ENCODE assay signal across 25 cellular contexts in genomic region chr1:160680399-160680798, GRCh38. TPM values are rescaled to one million over a fixed set of nuclear protein-coding genes. Genes with fewer than 3 reads are reported as not detected.
DNase-seq lines count a peak whose midpoint lies in the region; ATAC-seq lines count a peak whose summit lies in the region.
"Had no signal": no experiment of that assay in that cellular context is flagged by ENCODE, and none has a peak within 500 bp of the region (broad histone marks: within the 10 kb centered on the region; RNA-seq: fewer than 3 reads in every experiment).

No MANE protein-coding gene starts in this region.

- H3K9ac ChIP-seq in trophoblast cell (ENCODE audit: low read length): no peak overlapping the region

- H3K4ac ChIP-seq in trophoblast cell (ENCODE audit: low read depth, low read length): no peak overlapping the region

- H3K4me3 ChIP-seq in trophoblast cell (ENCODE audit: low read depth, low read length): no peak overlapping the region
- H3K4me3 ChIP-seq: adrenal gland, lower lobe of right lung, mucosa of descending colon, SK-N-MC, tibial artery had no signal

- no peak overlapping the region for H4K12ac ChIP-seq in trophoblast cell (ENCODE audit: low read depth, low read length)

- no peak for DNase-seq in activated CD8-positive, alpha-beta memory T cell treated with anti-CD3 and anti-CD28 coated beads, Interleukin-2, amount 10 ng/mL, durations not matched to agents 7 days and 5 days
- DNase-seq in activated CD8-positive, alpha-beta memory T cell treated with anti-CD3 and anti-CD28 coated beads for 24 hours: no peak
- DNase-seq in activated naive CD8-positive, alpha-beta T cell treated with anti-CD3 and anti-CD28 coated beads, Interleukin-2, amount 50 U/mL, for 24 hours: no peak
- DNase-seq in trophoblast cell (no peak), posterior vena cava (ENCODE audit: low spot score) (no peak), medulla oblongata (ENCODE audit: extremely low spot score) (no peak), cerebellar cortex (ENCODE audit: low spot score) (no peak)
- DNase-seq: adrenal gland; erythroblast; Karpas-422; lower lobe of right lung; mucosa of descending colon; MV-4-11; NCI-H1436 treated with DMSO at 0.1 percent for 48 hours; NCI-H446; NCI-H82; stimulated activated CD4-positive, alpha-beta T cell treated with anti-CD3 and anti-CD28 coated beads, Interleukin-4, amount 100 ng/mL, for 4 hours; stimulated activated naive CD8-positive, alpha-beta T cell treated with anti-CD3 and anti-CD28 coated beads, Interleukin-15, amount 100 ng/mL, for 72 hours; tibial artery had no signal

- no peak overlapping the region for H2BK5ac ChIP-seq in trophoblast cell (ENCODE audit: low read depth, low read length, poor library complexity)

- H3K27ac ChIP-seq in KOPT-K1 (ENCODE audit: low read depth, low read length, poor library complexity, severe bottlenecking) (peak overlapping the region; percentile 18), trophoblast cell (ENCODE audit: low read depth, low read length) (no peak overlapping the region)
- H3K27ac ChIP-seq: adrenal gland, HL-60, lower lobe of right lung, SK-N-MC, tibial artery had no signal

- H2BK120ac ChIP-seq in trophoblast cell (ENCODE audit: insufficient read depth, low read length, poor library complexity): no peak overlapping the region

- no peak overlapping the region for H2AK5ac ChIP-seq in trophoblast cell (ENCODE audit: low read length)

- H3K36me3 Mint-ChIP-seq in activated CD8-positive, alpha-beta memory T cell treated with anti-CD3 and anti-CD28 coated beads, Interleukin-2, amount 10 ng/mL, durations not matched to agents 7 days and 5 days: peaks cover 82% of the 10 kb centered on the region
- peaks cover 83% of the 10 kb centered on the region for H3K36me3 Mint-ChIP-seq in activated naive CD8-positive, alpha-beta T cell treated with anti-CD3 and anti-CD28 coated beads, Interleukin-2, amount 50 U/mL, for 24 hours (ENCODE audit: low read depth)
- H3K36me3 Mint-ChIP-seq: brain had no signal

- CTCF ChIA-PET in activated CD8-positive, alpha-beta memory T cell treated with anti-CD3 and anti-CD28 coated beads, Interleukin-2, amount 10 ng/mL, durations not matched to agents 7 days and 5 days (lab: Charles Lee): interaction anchor here (0.8 to 9.8 kb wide), 19 partner anchors 8 to 304 kb away, joined by 3 to 139 read pairs (median 8); partner anchors contain the start of genes ITLN2, SLAMF1 and SLAMF7

- no peak overlapping the region for H4K91ac ChIP-seq in trophoblast cell (ENCODE audit: low read depth, low read length)

- H2BK12ac ChIP-seq in trophoblast cell (ENCODE audit: low read length): peak overlapping the region; percentile 7

- H3K79me1 ChIP-seq in trophoblast cell (ENCODE audit: low read length): no peaks in the 10 kb centered on the region

- H3K9me3 Mint-ChIP-seq in activated CD8-positive, alpha-beta memory T cell treated with anti-CD3 and anti-CD28 coated beads, Interleukin-2, amount 10 ng/mL, durations not matched to agents 7 days and 5 days (ENCODE audit: low read depth): no peaks in the 10 kb centered on the region
- no peaks in the 10 kb centered on the region for H3K9me3 Mint-ChIP-seq in activated naive CD8-positive, alpha-beta T cell treated with anti-CD3 and anti-CD28 coated beads, Interleukin-2, amount 50 U/mL, for 24 hours
- H3K9me3 Mint-ChIP-seq: brain; stimulated activated naive CD8-positive, alpha-beta T cell treated with anti-CD3 and anti-CD28 coated beads, Interleukin-15, amount 100 ng/mL, for 72 hours had no signal

- no peak overlapping the region for H3K4me2 ChIP-seq in trophoblast cell (ENCODE audit: low read length)

- H3K4me3 Mint-ChIP-seq in activated CD8-positive, alpha-beta memory T cell treated with anti-CD3 and anti-CD28 coated beads, Interleukin-2, amount 10 ng/mL, durations not matched to agents 7 days and 5 days: no peak overlapping the region
- no peak overlapping the region for H3K4me3 Mint-ChIP-seq in activated naive CD8-positive, alpha-beta T cell treated with anti-CD3 and anti-CD28 coated beads, Interleukin-2, amount 50 U/mL, for 24 hours
- H3K4me3 Mint-ChIP-seq: brain; stimulated activated naive CD8-positive, alpha-beta T cell treated with anti-CD3 and anti-CD28 coated beads, Interleukin-15, amount 100 ng/mL, for 72 hours had no signal

- H3K4me1 ChIP-seq in trophoblast cell (ENCODE audit: control insufficient read depth in 1 of 2, insufficient read depth in 2 of 2, low read length in 2 of 2): no peaks in the 10 kb centered on the region
- H3K4me1 ChIP-seq: adrenal gland, tibial artery had no signal

- H3K23ac ChIP-seq in trophoblast cell (ENCODE audit: low read length): no peak overlapping the region

- H2AFZ ChIP-seq in trophoblast cell (ENCODE audit: insufficient read depth, low read length, poor library complexity): no peak overlapping the region

- H3K18ac ChIP-seq in trophoblast cell (ENCODE audit: low read length): no peak overlapping the region

- intact Hi-C loops in posterior vena cava (cut with DNase I): no loop called here

- no peak overlapping the region for H3K14ac ChIP-seq in trophoblast cell (ENCODE audit: low read length)

- H4K8ac ChIP-seq in trophoblast cell (ENCODE audit: low read depth, low read length): no peak overlapping the region

- no peaks in the 10 kb centered on the region for H3K27me3 ChIP-seq in trophoblast cell (ENCODE audit: insufficient read depth, low read length)
- H3K27me3 ChIP-seq: adrenal gland had no signal

- no peak for ATAC-seq in activated CD8-positive, alpha-beta memory T cell treated with anti-CD3 and anti-CD28 coated beads, Interleukin-2, amount 10 ng/mL, durations not matched to agents 7 days and 5 days
- ATAC-seq in activated naive CD8-positive, alpha-beta T cell treated with anti-CD3 and anti-CD28 coated beads, Interleukin-2, amount 50 U/mL, for 24 hours: no peak
- ATAC-seq: mucosa of descending colon; stimulated activated naive CD8-positive, alpha-beta T cell treated with anti-CD3 and anti-CD28 coated beads, Interleukin-15, amount 100 ng/mL, for 72 hours had no signal

- peaks cover 77% of the 10 kb centered on the region for H3K36me3 ChIP-seq in KOPT-K1 (ENCODE audit: insufficient read depth, low read length)
- H3K36me3 ChIP-seq in trophoblast cell (ENCODE audit: control insufficient read depth in 1 of 2, insufficient read depth in 2 of 2, low read length in 2 of 2): no peaks in the 10 kb centered on the region
- H3K36me3 ChIP-seq: adrenal gland, tibial artery had no signal

- WGBS in trophoblast cell (ENCODE audit: extremely low coverage, insufficient coverage, insufficient read length): no CpG with 5 or more reads among the region's 8 CpGs

- no peaks in the 10 kb centered on the region for H3K27me3 Mint-ChIP-seq in activated CD8-positive, alpha-beta memory T cell treated with anti-CD3 and anti-CD28 coated beads, Interleukin-2, amount 10 ng/mL, durations not matched to agents 7 days and 5 days
- no peaks in the 10 kb centered on the region for H3K27me3 Mint-ChIP-seq in activated naive CD8-positive, alpha-beta T cell treated with anti-CD3 and anti-CD28 coated beads, Interleukin-2, amount 50 U/mL, for 24 hours
- H3K27me3 Mint-ChIP-seq: stimulated activated naive CD8-positive, alpha-beta T cell treated with anti-CD3 and anti-CD28 coated beads, Interleukin-15, amount 100 ng/mL, for 72 hours had no signal

- no peaks in the 10 kb centered on the region for H3K79me2 ChIP-seq in trophoblast cell (ENCODE audit: control insufficient read depth, insufficient read depth, low read length, poor library complexity)

- peaks cover 79% of the 10 kb centered on the region for H3K4me1 Mint-ChIP-seq in activated CD8-positive, alpha-beta memory T cell treated with anti-CD3 and anti-CD28 coated beads, Interleukin-2, amount 10 ng/mL, durations not matched to agents 7 days and 5 days
- H3K4me1 Mint-ChIP-seq in activated naive CD8-positive, alpha-beta T cell treated with anti-CD3 and anti-CD28 coated beads, Interleukin-2, amount 50 U/mL, for 24 hours: peaks cover 66% of the 10 kb centered on the region
- H3K4me1 Mint-ChIP-seq: brain had no signal

- H3K9me3 ChIP-seq in KOPT-K1 (ENCODE audit: insufficient read depth, low read length, poor library complexity, severe bottlenecking) (no peaks in the 10 kb centered on the region), trophoblast cell (ENCODE audit: insufficient read depth, low read depth, low read length) (peaks cover 2% of the 10 kb centered on the region)
- H3K9me3 ChIP-seq: adrenal gland, lower lobe of right lung, mucosa of descending colon, tibial artery had no signal

- H3K27ac Mint-ChIP-seq in activated CD8-positive, alpha-beta memory T cell treated with anti-CD3 and anti-CD28 coated beads, Interleukin-2, amount 10 ng/mL, durations not matched to agents 7 days and 5 days: peak overlapping the region; percentile 58
- peak overlapping the region; percentile 76 for H3K27ac Mint-ChIP-seq in activated naive CD8-positive, alpha-beta T cell treated with anti-CD3 and anti-CD28 coated beads, Interleukin-2, amount 50 U/mL, for 24 hours
- H3K27ac Mint-ChIP-seq: brain had no signal

RNA-seq across cellular contexts. Expression of gene CD48, which starts 31.2 kb away (rescaled TPM):
- total RNA-seq in activated CD8-positive, alpha-beta memory T cell treated with anti-CD3 and anti-CD28 coated beads, Interleukin-2, amount 10 ng/mL, durations not matched to agents 7 days and 5 days: 100 to 1,000 TPM; 304 to 332 TPM
- polyA plus RNA-seq in trophoblast cell (2013): not detected in 2 replicates
- total RNA-seq in posterior vena cava: 1 to 10 TPM; 3.3 to 5.6 TPM
- total RNA-seq: chondrocyte, pulmonary artery endothelial cell had no signal

RNA-seq across cellular contexts. Expression of gene SLAMF1, which starts 33.6 kb away (rescaled TPM):
- 100 to 1,000 TPM in 1 of 2 experiments, 10 to 100 TPM in 1; 59.3 to 105 TPM for total RNA-seq in activated CD8-positive, alpha-beta memory T cell treated with anti-CD3 and anti-CD28 coated beads, Interleukin-2, amount 10 ng/mL, durations not matched to agents 7 days and 5 days
- polyA plus RNA-seq in trophoblast cell (2013): 0.01 TPM in 1 of 2 replicates, not detected in the other
- under 1 TPM; 0.32 to 0.38 TPM for total RNA-seq in posterior vena cava
- total RNA-seq: chondrocyte, pulmonary artery endothelial cell had no signal

RNA-seq across cellular contexts. Expression of gene SLAMF7, which starts 58.6 kb away (rescaled TPM):
- total RNA-seq in activated CD8-positive, alpha-beta memory T cell treated with anti-CD3 and anti-CD28 coated beads, Interleukin-2, amount 10 ng/mL, durations not matched to agents 7 days and 5 days: 100 to 1,000 TPM; 107 to 126 TPM
- polyA plus RNA-seq in trophoblast cell (2013): 0.12 and 0.15 TPM in 2 replicates
- total RNA-seq in posterior vena cava: under 1 TPM; 0.69 to 0.81 TPM
- total RNA-seq: chondrocyte, pulmonary artery endothelial cell had no signal

Comparison
In these comparisons a context has a peak if more than half of its experiments do, and no peak if none do; other contexts are left out.
1. RNA of gene CD48, which starts 31.2 kb away (total RNA-seq): 304 to 332 TPM in activated CD8-positive, alpha-beta memory T cell treated with anti-CD3 and anti-CD28 coated beads, Interleukin-2, amount 10 ng/mL, durations not matched to agents 7 days and 5 days; 3.3 to 5.6 TPM in posterior vena cava; every median in the first group is over 10 times any median in the second.
2. RNA of gene SLAMF1, which starts 33.6 kb away (total RNA-seq): 59.3 to 105 TPM in activated CD8-positive, alpha-beta memory T cell treated with anti-CD3 and anti-CD28 coated beads, Interleukin-2, amount 10 ng/mL, durations not matched to agents 7 days and 5 days; 0.32 to 0.38 TPM in posterior vena cava; every median in the first group is over 10 times any median in the second.
3. RNA of gene SLAMF7, which starts 58.6 kb away (total RNA-seq): 107 to 126 TPM in activated CD8-positive, alpha-beta memory T cell treated with anti-CD3 and anti-CD28 coated beads, Interleukin-2, amount 10 ng/mL, durations not matched to agents 7 days and 5 days; 0.69 to 0.81 TPM in posterior vena cava; every median in the first group is over 10 times any median in the second.